Comparison of ENCODE assay signal across 21 cellular contexts in genomic region chr2:98530114-98530513, GRCh38.
"Had no signal": no experiment of that assay in that cellular context is flagged by ENCODE, and none has a peak within 500 bp of the region (broad histone marks: within the 10 kb centered on the region; RNA-seq: fewer than 3 reads in every experiment).

No MANE protein-coding gene starts in this region.

- H3K27ac Mint-ChIP-seq: activated CD4-positive, alpha-beta T cell treated with anti-CD3 and anti-CD28 coated beads, Interleukin-2, amount 10 ng/mL, durations not matched to agents 7 days and 5 days; activated T-helper 1 cell treated with anti-CD3 and anti-CD28 coated beads, Interleukin-12 subunit alpha, Interleukin-12 subunit beta, Interleukin-2, Interleukin-4 antibody, amounts not matched to agents 30 ng/mL and 10 ng/mL and 1 ng/mL, durations not matched to agents 14 hours and 24 hours and 36 hours; endodermal cell had no signal

- H3K27me3 Mint-ChIP-seq: activated CD4-positive, alpha-beta T cell treated with anti-CD3 and anti-CD28 coated beads, Interleukin-2, amount 10 ng/mL, durations not matched to agents 7 days and 5 days; activated naive CD8-positive, alpha-beta T cell treated with anti-CD3 and anti-CD28 coated beads, Interleukin-2, amount 10 ng/mL, durations not matched to agents 7 days and 5 days had no signal

- DNase-seq: activated CD4-positive, alpha-beta T cell treated with anti-CD3 and anti-CD28 coated beads, Interleukin-2, amount 10 ng/mL, durations not matched to agents 7 days and 5 days; activated CD8-positive, alpha-beta memory T cell treated with anti-CD3 and anti-CD28 coated beads, Interleukin-2, amount 50 U/mL, for 4 hours; activated naive CD8-positive, alpha-beta T cell treated with anti-CD3 and anti-CD28 coated beads, Interleukin-2, amount 10 ng/mL, durations not matched to agents 7 days and 5 days; amygdala; dorsolateral prefrontal cortex; endodermal cell; foreskin fibroblast; glutamatergic neuron; hypothalamus; psoas muscle; right cardiac atrium; stimulated activated CD4-positive, alpha-beta T cell treated with anti-CD3 and anti-CD28 coated beads, Interleukin-2, amount 100 ng/mL, for 24 hours; stimulated activated naive CD8-positive, alpha-beta T cell treated with anti-CD3 and anti-CD28 coated beads, Interleukin-15, Interleukin-2, amounts not matched to agents 100 U/mL and 50 U/mL, for 24 hours; substantia nigra; tibial artery had no signal

- H3K4me3 ChIP-seq: cardiac muscle cell, dorsolateral prefrontal cortex, lung, psoas muscle, tibial artery had no signal

- ATAC-seq: activated CD4-positive, CD25-positive, alpha-beta regulatory T cell treated with anti-CD3 and anti-CD28 coated beads, Interleukin-2, amount 50 U/mL, for 24 hours; psoas muscle; right cardiac atrium; stimulated activated naive CD8-positive, alpha-beta T cell treated with anti-CD3 and anti-CD28 coated beads, Interleukin-15, Interleukin-2, amounts not matched to agents 100 U/mL and 50 U/mL, for 24 hours had no signal

- H3K36me3 ChIP-seq: cardiac muscle cell had no signal

- H3K4me1 Mint-ChIP-seq: activated naive CD8-positive, alpha-beta T cell treated with anti-CD3 and anti-CD28 coated beads, Interleukin-2, amount 10 ng/mL, durations not matched to agents 7 days and 5 days; endodermal cell; neural crest cell had no signal

- H3K27me3 ChIP-seq: cardiac muscle cell, dorsolateral prefrontal cortex, tibial artery had no signal

- H3K9me3 ChIP-seq: psoas muscle, tibial artery had no signal

- H3K9me3 Mint-ChIP-seq: activated naive CD8-positive, alpha-beta T cell treated with anti-CD3 and anti-CD28 coated beads, Interleukin-2, amount 10 ng/mL, durations not matched to agents 7 days and 5 days; activated T-helper 1 cell treated with anti-CD3 and anti-CD28 coated beads, Interleukin-12 subunit alpha, Interleukin-12 subunit beta, Interleukin-2, Interleukin-4 antibody, amounts not matched to agents 30 ng/mL and 10 ng/mL and 1 ng/mL, durations not matched to agents 14 hours and 24 hours and 36 hours had no signal

- H3K4me1 ChIP-seq: psoas muscle, tibial artery had no signal

- H3K4me3 Mint-ChIP-seq: activated CD4-positive, alpha-beta T cell treated with anti-CD3 and anti-CD28 coated beads, Interleukin-2, amount 10 ng/mL, durations not matched to agents 7 days and 5 days; activated naive CD8-positive, alpha-beta T cell treated with anti-CD3 and anti-CD28 coated beads, Interleukin-2, amount 10 ng/mL, durations not matched to agents 7 days and 5 days; activated T-helper 1 cell treated with anti-CD3 and anti-CD28 coated beads, Interleukin-12 subunit alpha, Interleukin-12 subunit beta, Interleukin-2, Interleukin-4 antibody, amounts not matched to agents 30 ng/mL and 10 ng/mL and 1 ng/mL, durations not matched to agents 14 hours and 24 hours and 36 hours; endodermal cell; neural crest cell had no signal

- H3K27ac ChIP-seq: cardiac muscle cell, dorsolateral prefrontal cortex, epithelial cell of prostate, psoas muscle, tibial artery had no signal
